ENCODE assay signal across 14 cellular contexts in genomic region chr11:8033791-8034585, GRCh38. TPM values are rescaled to one million over a fixed set of nuclear protein-coding genes. Genes with fewer than 3 reads are reported as not detected.
DNase-seq lines count a peak whose midpoint lies in the region; FAIRE-seq and TF ChIP-seq lines count a peak whose summit lies in the region.
"Had no signal": no experiment of that assay in that cellular context is flagged by ENCODE, and none has a peak within 500 bp of the region (broad histone marks: within the 10 kb centered on the region; RNA-seq: fewer than 3 reads in every experiment).

No MANE protein-coding gene starts in this region.

- no peak overlapping the region for H3K27ac Mint-ChIP-seq in CD14-positive monocyte
- H3K27ac Mint-ChIP-seq: B cell; CD8-positive, alpha-beta T cell; HFFc6 had no signal

- H2BK12ac ChIP-seq in H1 (ENCODE audit: low read depth, low read length) = no peak overlapping the region

- no peak overlapping the region for H3K9ac ChIP-seq in Loucy (ENCODE audit: low read depth, low read length, poor library complexity, severe bottlenecking)
- H3K9ac ChIP-seq in H1 (replicated peaks in 1 of 4; ENCODE audit: extremely low read depth in 1 of 4, low read depth in 3 of 4, low read length in 3 of 4) = no peak overlapping the region
- H3K9ac ChIP-seq in parathyroid adenoma = no peak overlapping the region

- peaks cover 5 to 12% (median 8%) of the 10 kb centered on the region in 3 donors for H3K27me3 Mint-ChIP-seq in CD14-positive monocyte (ENCODE audit: low read depth in 3 of 3)

- no peak for TF ChIP-seq RAD21 in H1 (IDR thresholded peaks at IDR 0.05 in 1 of 2, conservative IDR thresholded peaks at IDR 0.05 in 1 of 2; ENCODE audit: low read depth in 2 of 2, low read length in 2 of 2)

- H3K18ac ChIP-seq in H1 (ENCODE audit: extremely low read depth, low read length) = no peak overlapping the region

- H3F3A ChIP-seq in Loucy (ENCODE audit: low read depth) = no peaks in the 10 kb centered on the region

- no peaks in the 10 kb centered on the region for H3K36me3 Mint-ChIP-seq in CD14-positive monocyte
- H3K36me3 Mint-ChIP-seq: CD8-positive, alpha-beta T cell had no signal

- no peak overlapping the region for H2BK120ac ChIP-seq in H1 (replicated peaks; ENCODE audit: low read depth, low read length)

- H3K9me2 ChIP-seq in Loucy (replicated peaks; ENCODE audit: low read depth, low read length) = no peaks in the 10 kb centered on the region

- no peak overlapping the region for H2BK5ac ChIP-seq in H1 (ENCODE audit: low read depth, low read length)

- H3K36me3 ChIP-seq in Loucy (ENCODE audit: insufficient read depth, low read length) = no peaks in the 10 kb centered on the region
- H3K36me3 ChIP-seq in H1 (ENCODE audit: control insufficient read depth in 2 of 4, insufficient read depth in 4 of 4, low read length in 3 of 4) = no peaks in the 10 kb centered on the region
- H3K36me3 ChIP-seq in parathyroid adenoma (ENCODE audit: control insufficient read depth, insufficient read depth, low read length) = no peaks in the 10 kb centered on the region
- no peaks in the 10 kb centered on the region for H3K36me3 ChIP-seq in brain microvascular endothelial cell (replicated peaks)
- H3K36me3 ChIP-seq: MG63 had no signal

- CTCF ChIA-PET in H1 (lab: Charles Lee; ENCODE audit: partially characterized antibody) = interaction anchor here (0.6 to 31.7 kb wide), 28 partner anchors 8 to 1071 kb away, joined by 3 to 1283 read pairs (median 6); partner anchors contain the start of gene TUB

- H2AFZ ChIP-seq in Loucy (ENCODE audit: low read length) = no peak overlapping the region
- H2AFZ ChIP-seq in H1 (ENCODE audit: low read length) = no peak overlapping the region
- H2AFZ ChIP-seq in parathyroid adenoma = peak overlapping the region; percentile 42

- TF ChIP-seq CTCF in CD14-positive monocyte (IDR thresholded peaks at IDR 0.05) (no peak), Loucy (conservative IDR thresholded peaks at IDR 0.05; ENCODE audit: low read length) (no peak), H1 (IDR thresholded peaks at IDR 0.05; ENCODE audit: control extremely low read depth in 1 of 3, insufficient read depth in 1 of 3, low read depth in 1 of 3, low read length in 3 of 3) (no peak), parathyroid adenoma (IDR thresholded peaks at IDR 0.05) (no peak), brain microvascular endothelial cell (IDR thresholded peaks at IDR 0.05; ENCODE audit: low read depth, low read length, missing control alignments) (no peak)

- no peaks in the 10 kb centered on the region for H3K79me1 ChIP-seq in H1 (ENCODE audit: low read depth, low read length)

- H3K9me3 ChIP-seq in Loucy (ENCODE audit: insufficient read depth, low read depth, low read length) = no peaks in the 10 kb centered on the region
- H3K9me3 ChIP-seq in H1 (ENCODE audit: insufficient read depth in 2 of 2, low read depth in 1 of 2, low read length in 1 of 2) = no peaks in the 10 kb centered on the region
- no peaks in the 10 kb centered on the region for H3K9me3 ChIP-seq in parathyroid adenoma (ENCODE audit: control insufficient read depth, low read length)
- H3K9me3 ChIP-seq: MG63 had no signal

- H4K5ac ChIP-seq in H1 (ENCODE audit: insufficient read length, low read depth, low read length) = no peak overlapping the region

- H3K9me3 Mint-ChIP-seq in CD14-positive monocyte = no peaks in the 10 kb centered on the region
- H3K9me3 Mint-ChIP-seq: CD8-positive, alpha-beta T cell; HFFc6 had no signal

- no peak overlapping the region for H4K91ac ChIP-seq in H1 (replicated peaks; ENCODE audit: insufficient read length, low read length)

- peaks cover 6% of the 10 kb centered on the region for H3K4me1 ChIP-seq in Loucy (ENCODE audit: insufficient read depth, low read length, poor library complexity, severe bottlenecking)
- peaks cover 0 to 13% (median 4%) of the 10 kb centered on the region in 4 experiments; a peak in 5 of 7 replicates for H3K4me1 ChIP-seq in H1 (replicated peaks in 1 of 4; ENCODE audit: control insufficient read depth in 3 of 4, insufficient read depth in 4 of 4, low read length in 3 of 4)
- peaks cover 28% of the 10 kb centered on the region for H3K4me1 ChIP-seq in parathyroid adenoma

- peak overlapping the region; percentile 23; the same call in 1 of the 2 replicates for H2BK15ac ChIP-seq in H1 (ENCODE audit: low read length)

- no peak for TF ChIP-seq POLR2A in H1 (IDR thresholded peaks at IDR 0.05; ENCODE audit: control extremely low read depth in 1 of 2, low read depth in 2 of 2, low read length in 2 of 2)

- H3K4me3 Mint-ChIP-seq in CD14-positive monocyte = no peak overlapping the region
- H3K4me3 Mint-ChIP-seq: B cell; CD8-positive, alpha-beta T cell had no signal

- no peak overlapping the region for H2AK5ac ChIP-seq in H1 (ENCODE audit: low read depth, low read length)

- no peak for FAIRE-seq in H1 (lab: Jason Lieb, UNC)
- FAIRE-seq: RCC 7860 had no signal

- H3K4me2 ChIP-seq in Loucy (ENCODE audit: low read depth, low read length, poor library complexity, severe bottlenecking) = peak overlapping the region; percentile 38
- H3K4me2 ChIP-seq in H1 (ENCODE audit: insufficient read depth in 1 of 2, low read depth in 2 of 2, low read length in 2 of 2) = no peak overlapping the region
- H3K4me2 ChIP-seq in parathyroid adenoma (ENCODE audit: low read length) = no peak overlapping the region

- no peaks in the 10 kb centered on the region for H3K23me2 ChIP-seq in H1 (ENCODE audit: low read depth, low read length)

- POLR2A ChIA-PET in H1 (lab: Charles Lee; ENCODE audit: partially characterized antibody) = interaction anchor here (0.7 to 2.0 kb wide), 8 partner anchors 11 to 62 kb away, joined by 3 to 8 read pairs (median 4); no protein-coding TSS in a partner anchor

- no peak overlapping the region for H4K8ac ChIP-seq in H1 (ENCODE audit: extremely low read depth, insufficient read depth, low read length)

- H3K14ac ChIP-seq in H1 (ENCODE audit: insufficient read length) = no peak overlapping the region

- DNase-seq in CD14-positive monocyte (ENCODE audit: low spot score) = peak; percentile 21
- peak in 1 of 2 experiments; percentile 41 for DNase-seq in H1 (ENCODE audit: low read depth in 1 of 2, low spot score in 2 of 2)
- DNase-seq in medulla oblongata (ENCODE audit: extremely low spot score) = no peak
- no peak for DNase-seq in brain microvascular endothelial cell
- DNase-seq in epidermal melanocyte (ENCODE audit: insufficient read length, low spot score) = no peak
- DNase-seq: SHP77 treated with DMSO at 0.1 percent for 48 hours had no signal

- 86% methylated on average over 10 of the region's 10 CpGs; no CpG with 5 or more reads in 1 of the 2 experiments for WGBS in H1 (ENCODE audit: extremely low coverage in 1 of 2, insufficient coverage in 1 of 2, insufficient read length in 1 of 2, insufficient replicate concordance in 2 of 2, low coverage in 1 of 2, low lambda C conversion rate in 2 of 2, missing lambda C conversion rate in 1 of 2), 2 experiments

- H3K79me2 ChIP-seq in Loucy (ENCODE audit: insufficient read depth, low read length) = no peaks in the 10 kb centered on the region
- H3K79me2 ChIP-seq in H1 (ENCODE audit: control insufficient read depth in 1 of 2, insufficient read depth in 2 of 2, low read length in 2 of 2) = no peaks in the 10 kb centered on the region
- peaks cover 2% of the 10 kb centered on the region for H3K79me2 ChIP-seq in parathyroid adenoma

- H4K20me1 ChIP-seq in Loucy (ENCODE audit: insufficient read depth, low read length, poor library complexity, severe bottlenecking) (no peaks in the 10 kb centered on the region), H1 (replicated peaks in 1 of 2; ENCODE audit: control insufficient read depth in 1 of 2, insufficient read depth in 2 of 2, low read length in 2 of 2) (no peaks in the 10 kb centered on the region)

- intact Hi-C loops in CD14-positive monocyte (cut with micrococcal nuclease) = loop anchor here in 1 of 2 donors (2.0 kb wide), 1 partner anchor 65 kb away; no protein-coding TSS in a partner anchor

- no peak for TF ChIP-seq EP300 in H1 (IDR thresholded peaks at IDR 0.05; ENCODE audit: borderline replicate concordance in 1 of 2, low read depth in 2 of 2, low read length in 2 of 2)

- H3K56ac ChIP-seq in H1 (replicated peaks; ENCODE audit: insufficient read length, low read depth, low read length) = no peak overlapping the region

- H3K27ac ChIP-seq in H1 (ENCODE audit: low read depth, low read length) = no peak overlapping the region
- H3K27ac ChIP-seq in parathyroid adenoma = peak overlapping the region; percentile 96
- H3K27ac ChIP-seq in brain microvascular endothelial cell = no peak overlapping the region

- H3K4ac ChIP-seq in H1 (replicated peaks; ENCODE audit: insufficient read length, low read depth, low read length) = no peak overlapping the region

- no peak overlapping the region for H3K23ac ChIP-seq in H1 (ENCODE audit: insufficient read length)

- H2BK20ac ChIP-seq in H1 (ENCODE audit: low read length) = no peak overlapping the region

- H3K27me3 ChIP-seq in Loucy (ENCODE audit: insufficient read depth, low read length, poor library complexity, severe bottlenecking) (no peaks in the 10 kb centered on the region), H1 (replicated peaks in 1 of 4; ENCODE audit: control insufficient read depth in 3 of 4, extremely low read depth in 1 of 4, insufficient read depth in 3 of 4, low read length in 3 of 4) (peaks cover 0 to 14% (median 6%) of the 10 kb centered on the region in 4 experiments; a peak in 5 of 7 replicates), parathyroid adenoma (ENCODE audit: control insufficient read depth, insufficient read depth, low read length) (no peaks in the 10 kb centered on the region), brain microvascular endothelial cell (replicated peaks) (peaks cover 3% of the 10 kb centered on the region)
- H3K27me3 ChIP-seq: MG63 had no signal

- H3K4me3 ChIP-seq in Loucy (ENCODE audit: low read length, poor library complexity, severe bottlenecking) (no peak overlapping the region), H1 (ENCODE audit: extremely low read depth in 1 of 4, insufficient read depth in 2 of 4, low read depth in 3 of 4, low read length in 4 of 4) (no peak overlapping the region), parathyroid adenoma (ENCODE audit: low read depth, low read length) (no peak overlapping the region), brain microvascular endothelial cell (ENCODE audit: low read depth, low read length) (no peak overlapping the region)
- H3K4me3 ChIP-seq: MG63 had no signal

- in situ Hi-C loops in brain microvascular endothelial cell (cut with HindIII; ENCODE audit: low pct_ligation_motif_present, low sequenced_read_pairs) = no loop called here

- peaks cover 9% of the 10 kb centered on the region for H3K4me1 Mint-ChIP-seq in CD14-positive monocyte

RNA-seq across cellular contexts. Expression of gene EIF3F, which starts 46.9 kb away (rescaled TPM):
- polyA plus RNA-seq in CD14-positive monocyte (100 to 1,000 TPM; 179 to 243 TPM), H1 (2011; rRNA removed) (222 and 469 TPM in 2 replicates)
- 385 and 388 TPM in 2 replicates for total RNA-seq in H1 (2021; fragmentation: NEBNext Ultra II Directional; extraction: Animal tissue kit (Norgen Biotek cat#: 25700))
- polyA plus RNA-seq in H1 (2011; cell fraction: cytosol; rRNA removed) = 352 TPM
- polyA plus RNA-seq in H1 (2011; cell fraction: nucleus; rRNA removed) = 349 TPM
- 353 to 461 TPM (median 430 TPM) in 4 replicates for polyA plus RNA-seq in H1 (2012, experiment 1 of 2)
- 373 TPM for polyA plus RNA-seq in H1 (2012, experiment 2 of 2)
- 479 TPM for polyA plus RNA-seq in H1 (2013, experiment 1 of 2)
- 464 TPM for polyA plus RNA-seq in H1 (2013, experiment 2 of 2)
- 220 and 221 TPM in 2 replicates for polyA minus RNA-seq in H1 (2011; rRNA and poly(A)+ RNA removed)
- polyA minus RNA-seq in H1 (2011; cell fraction: cytosol; rRNA and poly(A)+ RNA removed) = 184 TPM
- polyA minus RNA-seq in H1 (2011; cell fraction: nucleus; rRNA and poly(A)+ RNA removed) = 187 TPM

RNA-seq across cellular contexts. Expression of gene TUB, which starts 47.0 kb away (rescaled TPM):
- not detected for polyA plus RNA-seq in CD14-positive monocyte
- 29.9 and 31.3 TPM in 2 replicates for total RNA-seq in H1 (2021; fragmentation: NEBNext Ultra II Directional; extraction: Animal tissue kit (Norgen Biotek cat#: 25700))
- 14.8 and 15.3 TPM in 2 replicates for polyA plus RNA-seq in H1 (2011; rRNA removed)
- polyA plus RNA-seq in H1 (2011; cell fraction: cytosol; rRNA removed) = 19.8 TPM
- polyA plus RNA-seq in H1 (2011; cell fraction: nucleus; rRNA removed) = 34.3 TPM
- 16.3 to 20.5 TPM (median 20.1 TPM) in 4 replicates for polyA plus RNA-seq in H1 (2012, experiment 1 of 2)
- 5.1 TPM for polyA plus RNA-seq in H1 (2012, experiment 2 of 2)
- polyA plus RNA-seq in H1 (2013, experiment 1 of 2) = 12.3 TPM
- polyA plus RNA-seq in H1 (2013, experiment 2 of 2) = 11.4 TPM
- 29.7 and 37.5 TPM in 2 replicates for polyA minus RNA-seq in H1 (2011; rRNA and poly(A)+ RNA removed)
- polyA minus RNA-seq in H1 (2011; cell fraction: cytosol; rRNA and poly(A)+ RNA removed) = 26.1 TPM
- 16.7 TPM for polyA minus RNA-seq in H1 (2011; cell fraction: nucleus; rRNA and poly(A)+ RNA removed)
- total RNA-seq: CD8-positive, alpha-beta T cell; HT-29 had no signal

Comparison
In these comparisons a context has a peak if more than half of its experiments do, and no peak if none do; other contexts are left out.
1. RNA of gene TUB, which starts 47.0 kb away (polyA plus RNA-seq): 5.1 to 34.3 TPM in H1; not detected in CD14-positive monocyte; every median in the first group is over 4 times any median in the second.